ENCODE assay signal across 10 cellular contexts in the genomic region with DNA sequence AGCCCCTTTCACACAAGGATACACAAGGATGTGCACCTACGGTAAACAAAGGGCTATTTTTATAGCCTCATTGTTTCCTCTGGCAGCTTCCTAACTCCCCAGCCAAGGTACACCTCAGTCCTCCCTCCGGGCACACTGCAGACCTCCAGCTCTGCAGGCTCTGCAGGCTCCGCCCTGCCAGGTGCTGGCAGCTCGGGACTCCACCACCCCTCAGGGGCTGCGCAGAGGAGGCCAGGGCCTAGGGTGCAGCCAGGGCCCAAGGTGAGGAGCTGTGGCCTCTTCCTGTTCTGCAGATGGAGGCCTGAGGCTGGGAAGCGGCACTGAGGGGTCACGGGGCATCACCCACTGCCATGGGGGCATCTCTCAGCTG. TPM values are rescaled to one million over a fixed set of nuclear protein-coding genes. Genes with fewer than 3 reads are reported as not detected.
A peak's percentile ranks its signal among the peaks of the same experiment; 100 is the strongest.
DNase-seq lines count a peak whose midpoint lies in the region; ATAC-seq, FAIRE-seq and TF ChIP-seq lines count a peak whose summit lies in the region.
"Had no signal": no experiment of that assay in that cellular context is flagged by ENCODE, and none has a peak within 500 bp of the region (broad histone marks: within the 10 kb centered on the region; RNA-seq: fewer than 3 reads in every experiment).

No MANE protein-coding gene starts in this region.

- FAIRE-seq in GM12892 (lab: Jason Lieb, UNC), result no peak

- no peaks in the 10 kb centered on the region for H3K36me3 ChIP-seq in hepatocyte (replicated peaks; ENCODE audit: insufficient read depth, low read depth)

- no peak overlapping the region for H2AFZ ChIP-seq in hepatocyte

- no peak for TF ChIP-seq POLR2A in GM12892 (IDR thresholded peaks at IDR 0.05; ENCODE audit: low read depth, low read length)

- no peak for TF ChIP-seq CTCF in hepatocyte (IDR thresholded peaks at IDR 0.05; ENCODE audit: poor library complexity)

- ATAC-seq in GM21737 (IDR thresholded peaks at IDR 0.05; ENCODE audit: unreplicated experiment), result no peak
- ATAC-seq in GM21390 (IDR thresholded peaks at IDR 0.05; ENCODE audit: unreplicated experiment), result no peak

- no peak overlapping the region for H3K4me2 ChIP-seq in hepatocyte

- no peaks in the 10 kb centered on the region for H3K9me2 ChIP-seq in hepatocyte (replicated peaks; ENCODE audit: insufficient read depth)

- no peaks in the 10 kb centered on the region for H4K20me1 ChIP-seq in hepatocyte (ENCODE audit: insufficient read depth, poor library complexity, severe bottlenecking)

- H3K4me3 ChIP-seq in hepatocyte, result no peak overlapping the region

- DNase-seq in COR-L47 (lab: John Stamatoyannopoulos, UW) (peak; percentile 93), NCI-H146 treated with DMSO at 0.1 percent for 48 hours (lab: John Stamatoyannopoulos, UW; ENCODE audit: unreplicated experiment) (peak; percentile 45), SHP77 treated with DMSO at 0.1 percent for 48 hours (lab: John Stamatoyannopoulos, UW) (peak; percentile 9), hepatocyte (ENCODE audit: low spot score) (peak; percentile 4), GM12892 (ENCODE audit: insufficient read length) (no peak), H4 (ENCODE audit: low spot score) (no peak)
- DNase-seq: activated CD4-positive, CD25-positive, alpha-beta regulatory T cell treated with anti-CD3 and anti-CD28 coated beads, Interleukin-2, amount 50 U/mL, for 72 hours; activated naive CD4-positive, alpha-beta T cell had no signal

- H3K79me2 ChIP-seq in hepatocyte, result no peaks in the 10 kb centered on the region

- no peaks in the 10 kb centered on the region for H3K27me3 ChIP-seq in hepatocyte

- H3K4me1 ChIP-seq in hepatocyte (ENCODE audit: insufficient read depth), result peaks cover 6% of the 10 kb centered on the region

- no peaks in the 10 kb centered on the region for H3K9me3 ChIP-seq in hepatocyte (ENCODE audit: low read depth)

- H3K27ac ChIP-seq in hepatocyte, result no peak overlapping the region

- 61% methylated on average over 7 of the region's 7 CpGs for WGBS in hepatocyte (ENCODE audit: low lambda C conversion rate, missing lambda C conversion rate)

RNA-seq across cellular contexts. Expression of gene CLSTN1, which starts 19.8 kb away (rescaled TPM):
- total RNA-seq in hepatocyte, result 40.5 and 47.7 TPM in 2 replicates
- polyA plus RNA-seq in hepatocyte, result 64.9 and 74.2 TPM in 2 replicates
- polyA plus RNA-seq in GM12892 (2012; ENCODE audit: missing spikeins), result 17.4 TPM
- total RNA-seq in H4 (2014; rRNA removed; shearing (Covaris generic)), result 31.0 and 35.3 TPM in 2 replicates

Comparison
In these comparisons a context has a peak if more than half of its experiments do, and no peak if none do; other contexts are left out.
1. DNase-seq: peak in COR-L47 (single experiment), NCI-H146 treated with DMSO at 0.1 percent for 48 hours (single experiment), SHP77 treated with DMSO at 0.1 percent for 48 hours (single experiment) and hepatocyte (single experiment); none in GM12892 (single experiment) and H4 (single experiment).